33 cellular contexts compared by ENCODE assay signal in genomic region chr17:63514477-63514876, GRCh38. TPM values are rescaled to one million over a fixed set of nuclear protein-coding genes. Genes with fewer than 3 reads are reported as not detected.
"Had no signal": no experiment of that assay in that cellular context is flagged by ENCODE, and none has a peak within 500 bp of the region (broad histone marks: within the 10 kb centered on the region; RNA-seq: fewer than 3 reads in every experiment).

No MANE protein-coding gene starts in this region.

- H3K27me3 ChIP-seq: Peyer's patch had no signal

- H3K4me3 ChIP-seq: Peyer's patch, SJSA1 had no signal

- ATAC-seq: activated CD8-positive, alpha-beta T cell treated with anti-CD3 and anti-CD28 coated beads, Interleukin-2, amount 10 ng/mL, durations not matched to agents 7 days and 5 days; activated naive CD8-positive, alpha-beta T cell treated with anti-CD3 and anti-CD28 coated beads, Interleukin-2, amount 50 U/mL, for 24 hours; activated T-cell treated with anti-CD3 and anti-CD28 coated beads, Interleukin-2, amount 50 U/mL, for 4 hours; PC-3; WTC11 had no signal

- H3K9me2 ChIP-seq: SK-N-SH had no signal

- H3K36me3 ChIP-seq: brain microvascular endothelial cell, Peyer's patch, SJSA1 had no signal

- DNase-seq: activated CD4-positive, alpha-beta T cell treated with anti-CD3 and anti-CD28 coated beads for 36 hours; activated CD4-positive, alpha-beta T cell treated with anti-CD3 and anti-CD28 coated beads, Interleukin-2, amount 10 ng/mL, durations not matched to agents 7 days and 5 days; activated CD4-positive, alpha-beta T cell treated with anti-CD3 and anti-CD28 coated beads, Interleukin-2, amount 50 U/mL, for 48 hours; activated CD8-positive, alpha-beta memory T cell treated with anti-CD3 and anti-CD28 coated beads, Interleukin-2, amount 50 U/mL, for 4 hours; activated CD8-positive, alpha-beta T cell treated with anti-CD3 and anti-CD28 coated beads, Interleukin-2, amount 10 ng/mL, durations not matched to agents 7 days and 5 days; activated gamma-delta T cell treated with Interleukin-2 at 50 U/mL for 16 hours; activated naive CD4-positive, alpha-beta T cell treated with anti-CD3 and anti-CD28 coated beads, Interleukin-2, amount 10 ng/mL, durations not matched to agents 7 days and 5 days; activated naive CD8-positive, alpha-beta T cell treated with anti-CD3 and anti-CD28 coated beads, Interleukin-2, amount 50 U/mL, for 24 hours; activated T-cell treated with anti-CD3 and anti-CD28 coated beads for 4 hours; activated T-cell treated with anti-CD3 and anti-CD28 coated beads, Interleukin-2, amount 50 U/mL, for 4 hours; anterior cingulate cortex; brain microvascular endothelial cell; central memory CD4-positive, alpha-beta T cell; MM.1S; NCI-H1092 treated with DMSO at 0.1 percent for 48 hours; NCI-H146; NCI-H187; NCI-H2081; NCI-H446; NCI-H510A treated with DMSO at 0.1 percent for 48 hours; NCI-H526 treated with DMSO at 0.1 percent for 48 hours; NCI-H774; PC-3; Peyer's patch; RPMI8226; SHP77 treated with DMSO at 0.1 percent for 48 hours; SK-N-SH had no signal

- FAIRE-seq: colon, TTC549 had no signal

- H3K4me2 ChIP-seq: SK-N-SH had no signal

- H3K9me3 ChIP-seq: Peyer's patch, SK-N-SH had no signal

- H3K27ac ChIP-seq: brain microvascular endothelial cell, SJSA1 had no signal

- H3K9ac ChIP-seq: SK-N-SH had no signal

RNA-seq across cellular contexts. Expression of gene KCNH6, which starts 8.7 kb away (rescaled TPM):
- total RNA-seq: activated CD4-positive, alpha-beta T cell treated with anti-CD3 and anti-CD28 coated beads for 36 hours; activated CD4-positive, alpha-beta T cell treated with anti-CD3 and anti-CD28 coated beads, Interleukin-2, amount 10 ng/mL, durations not matched to agents 7 days and 5 days; activated CD8-positive, alpha-beta T cell treated with anti-CD3 and anti-CD28 coated beads, Interleukin-2, amount 10 ng/mL, durations not matched to agents 7 days and 5 days; activated T-cell treated with anti-CD3 and anti-CD28 coated beads, Interleukin-2, amount 50 U/mL, for 4 hours; activated T-helper 1 cell treated with anti-CD3 and anti-CD28 coated beads, Interleukin-12 subunit alpha, Interleukin-12 subunit beta, Interleukin-2, Interleukin-4 antibody, amounts not matched to agents 30 ng/mL and 10 ng/mL and 1 ng/mL, durations not matched to agents 14 hours and 24 hours and 36 hours; LHCN-M2; PC-3; SJSA1 had no signal
